In the genomic region with DNA sequence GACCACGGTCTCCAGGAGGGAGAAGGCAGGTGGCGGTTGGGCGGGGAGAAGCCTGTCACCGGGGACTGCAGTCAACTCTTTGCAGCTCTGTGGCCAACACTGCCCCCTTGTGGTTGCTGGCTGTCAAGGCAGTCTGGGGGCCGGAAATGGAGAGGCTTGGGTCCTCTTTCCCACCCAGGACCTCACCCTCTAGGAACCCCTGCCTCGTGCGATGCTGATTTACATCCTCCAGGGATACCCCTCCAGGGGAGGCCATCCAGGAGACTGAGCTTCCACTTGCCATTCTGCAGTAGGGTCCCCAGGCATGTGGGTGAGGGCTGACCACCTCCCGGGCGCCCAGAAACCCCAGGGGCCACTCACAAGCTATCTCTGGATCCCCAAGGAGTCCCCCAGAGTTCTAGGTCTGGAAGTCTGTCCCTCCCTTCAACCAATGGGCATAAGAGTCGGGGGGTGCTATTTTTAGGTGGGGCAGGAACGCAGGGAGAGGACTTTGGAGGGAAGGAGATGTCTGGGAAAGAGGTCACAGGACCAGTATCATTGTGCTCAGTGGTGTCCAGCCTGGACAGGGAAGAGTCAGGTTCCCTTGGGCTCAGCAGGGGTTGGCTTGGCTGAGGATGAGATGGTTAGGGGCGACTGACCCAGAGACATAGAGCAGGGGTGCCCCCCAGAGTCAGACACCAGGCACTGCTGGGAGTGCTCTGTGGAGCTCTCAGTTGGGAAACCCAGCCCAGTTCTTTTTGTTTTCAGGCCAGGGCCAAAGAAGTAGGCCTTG, we compare ENCODE assay signal across 8 cellular contexts. TPM values are rescaled to one million over a fixed set of nuclear protein-coding genes. Genes with fewer than 3 reads are reported as not detected.
DNase-seq lines count a peak whose midpoint lies in the region; ATAC-seq and TF ChIP-seq lines count a peak whose summit lies in the region.

No MANE protein-coding gene starts in this region.

- ATAC-seq in T-cell (replicated peaks in 1 of 4), result peak; percentile 89 to 90 (median 90)
- ATAC-seq in right cardiac atrium, result peak; percentile 84 to 85

- peak; percentile 86 for DNase-seq in ELR (ENCODE audit: low read depth)
- DNase-seq in HEK293T (ENCODE audit: extremely low spot score), result peak; percentile 95
- DNase-seq in NCI-H146 (lab: John Stamatoyannopoulos, UW), result peak; percentile 85
- DNase-seq in T-cell, result peak; percentile 70 to 94 (median 86)
- peak; percentile 90 for DNase-seq in adipocyte (ENCODE audit: low read depth)
- DNase-seq in right cardiac atrium, result peak; percentile 78 to 94 (median 91)
- peak; percentile 49 for DNase-seq in renal cortical epithelial cell (ENCODE audit: low read depth)
- DNase-seq in uterus, result peak; percentile 80 to 85

- no peaks in the 10 kb centered on the region for H3K9me3 Mint-ChIP-seq in T-cell

- H3K27ac Mint-ChIP-seq in T-cell, result peak overlapping the region; percentile 88 to 90

- H3K4me1 Mint-ChIP-seq in T-cell, result peaks cover 30 to 33% (median 31%) of the 10 kb centered on the region in 3 donors

- peak; percentile 96 to 99 (median 97) for TF ChIP-seq CTCF in uterus (IDR thresholded peaks at IDR 0.05)

- H3K4me1 ChIP-seq in adipocyte (ENCODE audit: control insufficient read depth, insufficient read depth, low read length) (peaks cover 15% of the 10 kb centered on the region), right cardiac atrium (ENCODE audit: control insufficient read depth, insufficient read depth, low read length) (no peaks in the 10 kb centered on the region), uterus (no peaks in the 10 kb centered on the region)

- H3K36me3 Mint-ChIP-seq in T-cell, result no peaks in the 10 kb centered on the region

- CTCF ChIA-PET in HEK293T (lab: Yijun Ruan, JAX), result interaction anchor here (0.6 to 5.5 kb wide), 43 partner anchors 9 to 528 kb away, joined by 3 to 115 read pairs (median 5); a partner anchor contains a TSS
- CTCF ChIA-PET in T-cell (lab: Charles Lee), result interaction anchor here (0.5 to 9.4 kb wide), 43 partner anchors 8 to 436 kb away, joined by 3 to 375 read pairs (median 6); a partner anchor contains a TSS

- H3K27me3 Mint-ChIP-seq in T-cell, result no peaks in the 10 kb centered on the region

- H3K27ac ChIP-seq in right cardiac atrium (ENCODE audit: low read length) (peak overlapping the region; percentile 34), uterus (no peak overlapping the region)

- no peaks in the 10 kb centered on the region for H3K36me3 ChIP-seq in adipocyte (ENCODE audit: control insufficient read depth, insufficient read depth, low read length, severe bottlenecking)
- no peaks in the 10 kb centered on the region for H3K36me3 ChIP-seq in uterus

- H3K4me3 ChIP-seq in adipocyte (ENCODE audit: low read length) (peak overlapping the region; percentile 18), right cardiac atrium (ENCODE audit: low read length) (peak overlapping the region; percentile 4), uterus (no peak overlapping the region)

- no peak for TF ChIP-seq POLR2A in uterus (IDR thresholded peaks at IDR 0.05)

- H3K9ac ChIP-seq in adipocyte (ENCODE audit: low read length), result peak overlapping the region; percentile 35

- WGBS in right cardiac atrium, result 11% methylated on average over 12 of the region's 12 CpGs

- H3K4me3 Mint-ChIP-seq in T-cell, result peak overlapping the region; percentile 74 to 80 (median 77)

- H3K9me3 ChIP-seq in adipocyte (ENCODE audit: control insufficient read depth, low read length) (no peaks in the 10 kb centered on the region), right cardiac atrium (ENCODE audit: control insufficient read depth, low read length) (no peaks in the 10 kb centered on the region), uterus (no peaks in the 10 kb centered on the region)

- intact Hi-C loops in right cardiac atrium (cut with DNase I) (loop anchor here (2.0 to 5.0 kb wide), 4 partner anchors 34 to 270 kb away; a partner anchor contains a TSS), uterus (cut with DNase I; ENCODE audit: low total_unique reads) (loop anchor here (2.0 kb wide), 1 partner anchor 42 kb away; no protein-coding TSS in a partner anchor)

- H3K27me3 ChIP-seq in adipocyte (replicated peaks; ENCODE audit: control insufficient read depth, insufficient read depth, low read length), result peaks cover under 1% of the 10 kb centered on the region
- no peaks in the 10 kb centered on the region for H3K27me3 ChIP-seq in right cardiac atrium (ENCODE audit: control insufficient read depth, insufficient read depth)
- H3K27me3 ChIP-seq in uterus, result no peaks in the 10 kb centered on the region

- POLR2A ChIA-PET in HEK293T (lab: Yijun Ruan, JAX) (interaction anchor here (1.2 to 2.9 kb wide), 8 partner anchors 23 to 134 kb away, joined by 3 to 13 read pairs (median 7); a partner anchor contains a TSS), T-cell (lab: Charles Lee) (interaction anchor here (0.5 to 1.2 kb wide), 6 partner anchors 22 to 176 kb away, joined by 3 to 8 read pairs (median 3); a partner anchor contains a TSS)

TF ChIP-seq in HEK293T, 16 proteins besides CTCF, POLR2A, EP300 and RAD21:
- TF ChIP-seq HDGF (IDR thresholded peaks at IDR 0.05; ENCODE audit: borderline replicate concordance) (0 out of 2 replicates have a peak, but pooled peaks have one; percentile 47), SP1 (IDR thresholded peaks at IDR 0.05) (no peak), L3MBTL2 (conservative IDR thresholded peaks at IDR 0.05) (0 out of 2 replicates have a peak, but pooled peaks have one; percentile 11)
- TF ChIP-seq, protein P1, sequence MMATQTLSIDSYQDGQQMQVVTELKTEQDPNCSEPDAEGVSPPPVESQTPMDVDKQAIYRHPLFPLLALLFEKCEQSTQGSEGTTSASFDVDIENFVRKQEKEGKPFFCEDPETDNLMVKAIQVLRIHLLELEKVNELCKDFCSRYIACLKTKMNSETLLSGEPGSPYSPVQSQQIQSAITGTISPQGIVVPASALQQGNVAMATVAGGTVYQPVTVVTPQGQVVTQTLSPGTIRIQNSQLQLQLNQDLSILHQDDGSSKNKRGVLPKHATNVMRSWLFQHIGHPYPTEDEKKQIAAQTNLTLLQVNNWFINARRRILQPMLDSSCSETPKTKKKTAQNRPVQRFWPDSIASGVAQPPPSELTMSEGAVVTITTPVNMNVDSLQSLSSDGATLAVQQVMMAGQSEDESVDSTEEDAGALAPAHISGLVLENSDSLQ (IDR thresholded peaks at IDR 0.05), result peak; percentile 59

RNA-seq across cellular contexts. Expression of a gene that starts 7.1 kb away (rescaled TPM):
- total RNA-seq in T-cell (under 1 TPM; 0.16 to 0.75 (median 0.39) TPM), right cardiac atrium (1 to 10 TPM in 1 of 4 donors, under 1 TPM in 3; 0.22 to 1.4 (median 0.69) TPM), renal cortical epithelial cell (0.15 TPM in 1 of 2 replicates, not detected in the other), uterus (under 1 TPM in 1 of 4 donors, not detected in 3; 0.41 TPM)
- 0.14 TPM for polyA plus RNA-seq in right cardiac atrium

RNA-seq across cellular contexts. Expression of a gene that starts 15.9 kb away (rescaled TPM):
- total RNA-seq in T-cell (1 to 10 TPM; 5.4 to 7.2 (median 6.5) TPM), right cardiac atrium (1 to 10 TPM; 2.6 to 4.7 (median 3.0) TPM), renal cortical epithelial cell (25.0 and 25.9 TPM in 2 replicates), uterus (10 to 100 TPM in 1 of 4 donors, 1 to 10 TPM in 3; 2.3 to 20.0 (median 5.8) TPM)
- 1.6 TPM for polyA plus RNA-seq in right cardiac atrium

RNA-seq across cellular contexts. Expression of a gene that starts 23.0 kb away (rescaled TPM):
- total RNA-seq in T-cell (10 to 100 TPM; 13.2 to 28.2 (median 21.5) TPM), right cardiac atrium (10 to 100 TPM in 3 of 4 donors, 1 to 10 TPM in 1; 9.7 to 14.2 (median 12.9) TPM), renal cortical epithelial cell (1.2 and 4.1 TPM in 2 replicates), uterus (10 to 100 TPM in 1 of 4 donors, 1 to 10 TPM in 3; 1.0 to 10.1 (median 3.8) TPM)
- polyA plus RNA-seq in right cardiac atrium, result 5.3 TPM

RNA-seq across cellular contexts. Expression of a gene that starts 38.7 kb away (rescaled TPM):
- total RNA-seq in T-cell, result 10 to 100 TPM; 23.6 to 42.6 (median 39.5) TPM
- total RNA-seq in right cardiac atrium, result 1 to 10 TPM; 4.9 to 6.6 (median 5.5) TPM
- 2.8 TPM for polyA plus RNA-seq in right cardiac atrium
- 8.0 and 14.8 TPM in 2 replicates for total RNA-seq in renal cortical epithelial cell
- 10 to 100 TPM in 1 of 4 donors, 1 to 10 TPM in 3; 1.8 to 11.0 (median 8.4) TPM for total RNA-seq in uterus

RNA-seq across cellular contexts. Expression of a gene that starts 48.8 kb away (rescaled TPM):
- total RNA-seq in T-cell (10 to 100 TPM in 4 of 5 donors, 1 to 10 TPM in 1; 9.7 to 13.2 (median 12.5) TPM), right cardiac atrium (1 to 10 TPM; 1.4 to 3.3 (median 2.0) TPM), renal cortical epithelial cell (1.5 and 1.6 TPM in 2 replicates), uterus (1 to 10 TPM; 4.1 to 6.7 (median 4.7) TPM)
- polyA plus RNA-seq in right cardiac atrium, result 2.6 TPM

Comparison
In these comparisons a context has a peak if more than half of its experiments do, and no peak if none do; other contexts are left out.
1. H3K4me3 ChIP-seq: peak in adipocyte (single experiment) and right cardiac atrium (single experiment); none in uterus (0 of 2).
2. Peak in every context shown above with its lines, with median percentiles within 50 percentile points of each other: DNase-seq.